In genomic region chr11:87141980-87142514, GRCh38 we compare ENCODE assay signal across 24 cellular contexts.
DNase-seq lines count a peak whose midpoint lies in the region; ATAC-seq, FAIRE-seq and TF ChIP-seq lines count a peak whose summit lies in the region.
"Had no signal": no experiment of that assay in that cellular context is flagged by ENCODE, and none has a peak within 500 bp of the region (broad histone marks: within the 10 kb centered on the region; RNA-seq: fewer than 3 reads in every experiment).

No MANE protein-coding gene starts in this region.

- intact Hi-C loops in Panc1 (cut with micrococcal nuclease; ENCODE audit: unreplicated experiment) = no loop called here
- intact Hi-C loops in OCI-LY7 (cut with micrococcal nuclease; ENCODE audit: unreplicated experiment) = no loop called here

- H3K36me3 ChIP-seq in DND-41 (ENCODE audit: insufficient read depth, low read length) (no peaks in the 10 kb centered on the region), Panc1 (ENCODE audit: control insufficient read depth, insufficient read depth, low read length) (no peaks in the 10 kb centered on the region), bronchial epithelial cell (ENCODE audit: control insufficient read depth, insufficient read depth, low read length) (no peaks in the 10 kb centered on the region), OCI-LY7 (ENCODE audit: insufficient read depth, low read length) (no peaks in the 10 kb centered on the region)

- TF ChIP-seq CTCF in DND-41 (IDR thresholded peaks at IDR 0.05; ENCODE audit: borderline replicate concordance, extremely low read depth, low read length, poor library complexity, severe bottlenecking) (no peak), Panc1 (IDR thresholded peaks at IDR 0.05) (no peak), bronchial epithelial cell (IDR thresholded peaks at IDR 0.05; ENCODE audit: insufficient read depth, low read length, severe bottlenecking) (no peak), OCI-LY7 (conservative IDR thresholded peaks at IDR 0.05; ENCODE audit: low read length) (no peak)

- ATAC-seq in DND-41 (ENCODE audit: insufficient read depth, low read depth) (peak; percentile 24; the same call in 1 of the 3 replicates), Panc1 (peak; percentile 62; the same call in 1 of the 2 replicates)

- peaks cover 9% of the 10 kb centered on the region for H3K79me2 ChIP-seq in DND-41 (ENCODE audit: insufficient read depth, low read length)
- H3K79me2 ChIP-seq in OCI-LY7 (ENCODE audit: insufficient read depth, low read depth, low read length) = no peaks in the 10 kb centered on the region

- peaks cover 28% of the 10 kb centered on the region for H3K4me1 ChIP-seq in DND-41 (ENCODE audit: insufficient read depth, low read length)
- peaks cover 11% of the 10 kb centered on the region for H3K4me1 ChIP-seq in Panc1 (ENCODE audit: control insufficient read depth, insufficient read depth, low read length)
- H3K4me1 ChIP-seq in OCI-LY7 (ENCODE audit: insufficient read depth, low read length, poor library complexity, severe bottlenecking) = peaks cover 8% of the 10 kb centered on the region

- BruUV-seq in Panc1 (replicated peaks; lab: Mats Ljungman, UMichigan) (no TSS peak), OCI-LY7 (replicated peaks; lab: Mats Ljungman, UMichigan) (no TSS peak)

- H3K27ac ChIP-seq in DND-41 (ENCODE audit: low read length) (no peak overlapping the region), Panc1 (ENCODE audit: low read length) (no peak overlapping the region), OCI-LY7 (ENCODE audit: low read depth, low read length, poor library complexity, severe bottlenecking) (no peak overlapping the region)
- H3K27ac ChIP-seq: C4-2B, HL-60 had no signal

- in situ Hi-C loops in Panc1 (cut with HindIII; ENCODE audit: low pct_unique_long_range_greater_than_20kb, low sequenced_read_pairs) = no loop called here

- H3K4me3 ChIP-seq in DND-41 (ENCODE audit: low read depth in 1 of 2, low read length in 2 of 2) = no peak overlapping the region
- no peak overlapping the region for H3K4me3 ChIP-seq in Panc1 (ENCODE audit: low read depth in 2 of 2, low read length in 2 of 2)
- H3K4me3 ChIP-seq in bronchial epithelial cell (ENCODE audit: low read depth, low read length) = no peak overlapping the region
- no peak overlapping the region for H3K4me3 ChIP-seq in OCI-LY7 (ENCODE audit: low read depth, low read length, poor library complexity, severe bottlenecking)

- CTCF ChIA-PET in HEK293T (lab: Yijun Ruan, JAX) (no interaction called here), Panc1 (lab: Charles Lee) (no interaction called here), OCI-LY7 (lab: Charles Lee; ENCODE audit: unreplicated experiment) (no interaction called here)

- no peaks in the 10 kb centered on the region for H3K9me2 ChIP-seq in OCI-LY7 (ENCODE audit: insufficient read depth, low read length)

- no peak overlapping the region for H3K9ac ChIP-seq in DND-41 (ENCODE audit: low read depth, low read length)

- peak; percentile 83 for FAIRE-seq in bronchial epithelial cell (lab: Jason Lieb, UNC)
- FAIRE-seq: A204.1, GM18507 had no signal

- peaks cover 4% of the 10 kb centered on the region for H4K20me1 ChIP-seq in DND-41 (ENCODE audit: insufficient read depth, low read length)
- H4K20me1 ChIP-seq in OCI-LY7 (ENCODE audit: insufficient read depth, low read length) = 0 out of 2 replicates have a peak, but pooled peaks cover 3% of the 10 kb centered on the region

- DNase-seq in DND-41 (no peak), HEK293T (ENCODE audit: extremely low spot score) (peak; percentile 5), Panc1 (ENCODE audit: low read depth, low spot score) (no peak), bronchial epithelial cell (ENCODE audit: low read depth) (no peak), cerebellum (ENCODE audit: low spot score) (no peak), DMS153 (lab: John Stamatoyannopoulos, UW) (no peak), OCI-LY7 (ENCODE audit: low spot score) (no peak), DMS153 treated with DMSO at 0.1 percent for 48 hours (lab: John Stamatoyannopoulos, UW; ENCODE audit: unreplicated experiment) (no peak)
- DNase-seq: Calu3; CD8-positive, alpha-beta memory T cell; MV-4-11; NCI-H1417; NCI-H1694 treated with DMSO at 0.1 percent for 48 hours; NCI-H2081 treated with DMSO at 0.1 percent for 48 hours; NCI-H2171 treated with DMSO at 0.1 percent for 48 hours; NCI-H446; NCI-H526; RPMI8226; SHP77; SW 1271 had no signal

- no peak overlapping the region for H2AFZ ChIP-seq in DND-41 (ENCODE audit: low read depth, low read length)
- H2AFZ ChIP-seq in OCI-LY7 (ENCODE audit: low read length) = no peak overlapping the region

- peaks cover 5% of the 10 kb centered on the region for H3K9me3 ChIP-seq in DND-41 (ENCODE audit: insufficient read depth, low read length, severe bottlenecking)
- no peaks in the 10 kb centered on the region for H3K9me3 ChIP-seq in Panc1 (ENCODE audit: control insufficient read depth, insufficient read depth, low read depth, low read length)
- H3K9me3 ChIP-seq in OCI-LY7 (ENCODE audit: low read length) = peaks cover 5% of the 10 kb centered on the region; the same call in 1 of the 2 replicates

- H3K27me3 ChIP-seq in DND-41 (ENCODE audit: insufficient read depth, low read length, poor library complexity) = no peaks in the 10 kb centered on the region
- H3K27me3 ChIP-seq in Panc1 (ENCODE audit: control insufficient read depth, insufficient read depth, low read length) = no peaks in the 10 kb centered on the region
- H3K27me3 ChIP-seq in bronchial epithelial cell (ENCODE audit: control insufficient read depth, insufficient read depth, low read length) = no peaks in the 10 kb centered on the region

- POLR2A ChIA-PET in HEK293T (lab: Yijun Ruan, JAX) = interaction anchor here (0.7 kb wide), 1 partner anchor 15 kb away, joined by 3 read pairs; no protein-coding TSS in a partner anchor
- POLR2A ChIA-PET in Panc1 (lab: Charles Lee) = no interaction called here
- POLR2A ChIA-PET in OCI-LY7 (lab: Charles Lee) = interaction anchor here (0.7 to 1.1 kb wide), 2 partner anchors 34 to 68 kb away, joined by 3 read pairs; no protein-coding TSS in a partner anchor

- H3K4me2 ChIP-seq in DND-41 (ENCODE audit: insufficient read depth, low read length) (no peak overlapping the region), OCI-LY7 (ENCODE audit: low read length) (no peak overlapping the region)

TF ChIP-seq in HEK293T, 16 proteins besides CTCF, POLR2A, EP300 and RAD21:
- no peak for TF ChIP-seq SP1 (IDR thresholded peaks at IDR 0.05)
- no peak for TF ChIP-seq FOXK2 (IDR thresholded peaks at IDR 0.05)
- no peak for TF ChIP-seq PKNOX1 (IDR thresholded peaks at IDR 0.05)
- TF ChIP-seq ZNF384 (IDR thresholded peaks at IDR 0.05) = no peak
- TF ChIP-seq ELF4 (IDR thresholded peaks at IDR 0.05) = no peak
- TF ChIP-seq HDGF (IDR thresholded peaks at IDR 0.05; ENCODE audit: borderline replicate concordance) = no peak
- no peak for TF ChIP-seq CTBP1 (IDR thresholded peaks at IDR 0.05; ENCODE audit: borderline replicate concordance)
- TF ChIP-seq L3MBTL2 (conservative IDR thresholded peaks at IDR 0.05) = no peak
TF ChIP-seq in HEK293T: peak in this region for 0.
